Comparison of ENCODE assay signal across 9 cellular contexts in the genomic region with DNA sequence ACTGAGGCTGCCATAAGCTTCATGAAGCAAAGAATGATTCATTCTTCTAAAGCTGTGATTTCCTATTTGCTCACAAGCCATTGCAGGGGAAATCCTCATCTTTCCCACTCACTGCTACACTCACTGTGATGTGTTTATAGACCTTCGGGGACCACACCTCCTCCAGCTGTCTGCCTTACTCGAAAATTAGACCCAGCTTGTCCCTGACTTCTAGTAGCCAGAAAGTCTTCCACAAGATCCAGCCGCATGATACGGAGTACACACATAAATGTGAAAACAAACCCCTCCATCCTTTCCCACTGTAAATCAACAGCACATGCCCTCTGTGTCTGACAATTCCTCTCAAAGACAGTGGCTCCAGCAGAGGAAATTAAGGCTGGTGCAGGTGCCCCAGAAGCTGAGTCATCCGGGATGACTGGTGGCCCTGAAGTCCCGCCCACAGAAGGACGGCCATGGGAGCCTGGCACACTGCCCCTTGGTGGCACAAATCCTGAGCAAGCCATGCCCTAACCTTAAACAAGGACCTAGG.
DNase-seq lines count a peak whose midpoint lies in the region; ATAC-seq and FAIRE-seq lines count a peak whose summit lies in the region.
"Had no signal": no experiment of that assay in that cellular context is flagged by ENCODE, and none has a peak within 500 bp of the region (broad histone marks: within the 10 kb centered on the region; RNA-seq: fewer than 3 reads in every experiment).

No MANE protein-coding gene starts in this region.

- ATAC-seq in activated CD4-positive, CD25-positive, alpha-beta regulatory T cell treated with anti-CD3 and anti-CD28 coated beads, Interleukin-2, amount 50 U/mL, for 24 hours: peak; percentile 68 to 71
- peak; percentile 87 for ATAC-seq in stimulated activated naive CD8-positive, alpha-beta T cell treated with anti-CD3 and anti-CD28 coated beads, Interleukin-15, Interleukin-2, amounts not matched to agents 100 U/mL and 50 U/mL, for 24 hours
- ATAC-seq in GM21515 (IDR thresholded peaks at IDR 0.05; ENCODE audit: unreplicated experiment) (no peak), HG02759 (IDR thresholded peaks at IDR 0.05; ENCODE audit: unreplicated experiment) (no peak)

- FAIRE-seq in GM19239 (lab: Jason Lieb, UNC): no peak

- DNase-seq in activated CD4-positive, CD25-positive, alpha-beta regulatory T cell (lab: John Stamatoyannopoulos, UW): no peak
- DNase-seq in RPMI7951 (ENCODE audit: low read depth) (peak; percentile 74), glomerular visceral epithelial cell (ENCODE audit: extremely low spot score) (peak; percentile 62), GM19239 (ENCODE audit: insufficient read length, low spot score) (no peak)
- DNase-seq in stimulated activated naive CD8-positive, alpha-beta T cell treated with anti-CD3 and anti-CD28 coated beads, Interleukin-15, Interleukin-2, amounts not matched to agents 100 U/mL and 50 U/mL, for 24 hours: peak; percentile 28
- DNase-seq: NCI-H446 had no signal

Comparison
In these comparisons a context has a peak if more than half of its experiments do, and no peak if none do; other contexts are left out.
1. ATAC-seq: peak in activated CD4-positive, CD25-positive, alpha-beta regulatory T cell treated with anti-CD3 and anti-CD28 coated beads, Interleukin-2, amount 50 U/mL, for 24 hours (2 of 2) and stimulated activated naive CD8-positive, alpha-beta T cell treated with anti-CD3 and anti-CD28 coated beads, Interleukin-15, Interleukin-2, amounts not matched to agents 100 U/mL and 50 U/mL, for 24 hours (single experiment); none in GM21515 (single experiment) and HG02759 (single experiment).
2. DNase-seq: peak in RPMI7951 (single experiment), glomerular visceral epithelial cell (single experiment) and stimulated activated naive CD8-positive, alpha-beta T cell treated with anti-CD3 and anti-CD28 coated beads, Interleukin-15, Interleukin-2, amounts not matched to agents 100 U/mL and 50 U/mL, for 24 hours (single experiment); none in activated CD4-positive, CD25-positive, alpha-beta regulatory T cell (0 of 4) and GM19239 (single experiment).